In the genomic region with DNA sequence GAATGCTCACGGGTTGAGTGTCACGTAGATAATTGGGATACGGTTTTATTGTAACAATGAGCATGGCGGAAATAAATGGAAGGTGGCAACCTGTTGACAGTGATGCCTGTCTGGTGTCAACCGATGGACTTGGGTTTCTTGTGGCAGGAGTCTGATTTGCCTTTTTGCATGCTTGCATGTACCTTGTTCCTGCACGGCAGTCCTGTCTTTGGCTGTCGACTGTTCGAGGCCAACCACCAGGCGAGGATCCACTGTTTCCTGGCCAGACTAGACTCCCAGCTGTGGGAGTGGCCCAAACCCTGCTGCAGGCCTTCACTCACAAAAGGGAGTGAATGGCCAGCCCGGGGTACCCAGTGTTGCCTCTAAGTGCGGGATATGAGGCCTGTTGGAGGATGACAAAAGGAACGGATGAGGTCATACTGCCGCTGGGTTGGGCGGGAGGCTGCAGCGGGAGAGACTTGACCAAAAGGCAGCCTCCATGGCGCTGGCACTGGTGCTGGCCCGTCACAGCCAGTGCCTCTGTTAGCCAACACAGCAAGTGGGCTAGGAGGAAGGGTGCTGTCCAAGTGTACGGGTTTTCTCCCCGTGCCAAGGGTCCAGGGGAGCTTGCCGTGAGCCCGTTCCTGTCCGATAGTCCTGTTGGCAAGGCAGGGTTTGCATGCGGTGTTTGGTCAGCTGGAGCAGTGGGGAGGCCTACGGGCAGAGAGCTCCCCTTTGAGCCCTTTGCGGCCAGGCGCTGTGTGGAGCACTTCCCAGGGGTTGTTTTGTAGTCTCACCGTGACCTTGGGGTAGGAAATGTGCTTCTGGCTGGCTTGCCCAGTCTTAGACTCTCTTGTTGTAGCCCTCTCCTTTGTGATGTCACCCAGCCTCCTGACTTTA, we compare ENCODE assay signal across 8 cellular contexts. TPM values are rescaled to one million over a fixed set of nuclear protein-coding genes. Genes with fewer than 3 reads are reported as not detected.
DNase-seq lines count a peak whose midpoint lies in the region; ATAC-seq, FAIRE-seq and TF ChIP-seq lines count a peak whose summit lies in the region.

No MANE protein-coding gene starts in this region.

- no peak for TF ChIP-seq EP300 in stomach (IDR thresholded peaks at IDR 0.05)

- peak; percentile 4 for ATAC-seq in left lobe of liver
- ATAC-seq in HG03565 (IDR thresholded peaks at IDR 0.05; ENCODE audit: unreplicated experiment) = no peak

- H3K4me1 Mint-ChIP-seq in chondrocyte (ENCODE audit: low read depth) = peaks cover 52% of the 10 kb centered on the region

- H3K9me3 Mint-ChIP-seq in chondrocyte (ENCODE audit: low read depth) = no peaks in the 10 kb centered on the region

- H3K9me3 ChIP-seq in Peyer's patch (no peaks in the 10 kb centered on the region), stomach (no peaks in the 10 kb centered on the region)

- intact Hi-C loops in stomach (cut with DNase I; ENCODE audit: low total_unique reads) = no loop called here

- TF ChIP-seq POLR2A in Peyer's patch (IDR thresholded peaks at IDR 0.05) (no peak), stomach (IDR thresholded peaks at IDR 0.05) (no peak)

- H3K27me3 ChIP-seq in Peyer's patch = no peaks in the 10 kb centered on the region
- H3K27me3 ChIP-seq in stomach = no peaks in the 10 kb centered on the region

- TF ChIP-seq CTCF in AG09309 (IDR thresholded peaks at IDR 0.05; ENCODE audit: control insufficient read depth, insufficient read depth, low read depth, low read length, missing control alignments) = no peak
- TF ChIP-seq CTCF in Peyer's patch (IDR thresholded peaks at IDR 0.05) = no peak
- TF ChIP-seq CTCF in chondrocyte (IDR thresholded peaks at IDR 0.05) = no peak
- no peak for TF ChIP-seq CTCF in stomach (IDR thresholded peaks at IDR 0.05)

- H3K4me1 ChIP-seq in Peyer's patch (peaks cover 0 to 40% (median 7%) of the 10 kb centered on the region in 4 donors), stomach (peaks cover 43 to 60% (median 55%) of the 10 kb centered on the region in 4 donors)

- peak; percentile 4 for DNase-seq in AG09309 (ENCODE audit: low read depth)
- peak; percentile 30 for DNase-seq in GM19239 (ENCODE audit: insufficient read length, low spot score)
- DNase-seq in Peyer's patch = peak in 1 of 3 donors; percentile 57
- DNase-seq in chondrocyte (ENCODE audit: low spot score) = no peak
- DNase-seq in left lobe of liver (ENCODE audit: low spot score) = no peak
- no peak for DNase-seq in stomach
- DNase-seq in NK-92 treated with Interleukin-12 subunit alpha and Interleukin-12 subunit beta, amount 100 ng/mL, for 24 hours (lab: John Stamatoyannopoulos, UW) = no peak

- no peak for FAIRE-seq in GM19239 (lab: Jason Lieb, UNC)

- H3K27ac ChIP-seq in Peyer's patch (peak overlapping the region; percentile 79 to 95 (median 90)), stomach (peak overlapping the region; percentile 92 to 97 (median 92))

- H3K36me3 Mint-ChIP-seq in chondrocyte (ENCODE audit: low read depth) = no peaks in the 10 kb centered on the region

- WGBS in stomach, 5 donors = 9 to 16% (median 12%) methylated on average over 19 to 27 of the region's 27 CpGs

- peak overlapping the region; percentile 73 for H3K4me3 ChIP-seq in AG09309 (ENCODE audit: control insufficient read depth, low read depth, low read length)
- peak overlapping the region; percentile 81 to 99 (median 88) for H3K4me3 ChIP-seq in Peyer's patch
- H3K4me3 ChIP-seq in stomach = peak overlapping the region; percentile 75 to 92 (median 88)

- H3K36me3 ChIP-seq in Peyer's patch = peaks cover 0 to 5% (median 0%) of the 10 kb centered on the region in 3 donors
- peaks cover 3 to 6% (median 6%) of the 10 kb centered on the region in 4 donors for H3K36me3 ChIP-seq in stomach

- H3K27ac Mint-ChIP-seq in chondrocyte (ENCODE audit: unreplicated experiment) = peak overlapping the region; percentile 94

- H3K27me3 Mint-ChIP-seq in chondrocyte (ENCODE audit: low read depth) = no peaks in the 10 kb centered on the region

- peak overlapping the region; percentile 92 for H3K4me3 Mint-ChIP-seq in chondrocyte (ENCODE audit: unreplicated experiment)

RNA-seq across cellular contexts. Expression of gene DGCR8, which starts 1.0 kb away (rescaled TPM):
- total RNA-seq in Peyer's patch = 100 to 1,000 TPM in 1 of 4 donors, 10 to 100 TPM in 3; 40.6 to 138 (median 64.9) TPM
- 30.2 to 38.1 TPM (median 32.5 TPM) in 3 replicates for total RNA-seq in chondrocyte
- total RNA-seq in left lobe of liver = 26.9 TPM
- total RNA-seq in stomach = 10 to 100 TPM; 25.1 to 55.4 (median 48.5) TPM
- 10 to 100 TPM in 1 of 3 donors, 1 to 10 TPM in 2; 7.8 to 13.8 (median 9.3) TPM for polyA plus RNA-seq in stomach

RNA-seq across cellular contexts. Expression of gene RANBP1, which starts 34.9 kb away (rescaled TPM):
- total RNA-seq in Peyer's patch (100 to 1,000 TPM; 103 to 203 (median 163) TPM), chondrocyte (79.5 to 122 TPM (median 82.1 TPM) in 3 replicates), left lobe of liver (47.0 TPM), stomach (100 to 1,000 TPM in 3 of 5 donors, 10 to 100 TPM in 2; 23.9 to 200 (median 127) TPM)
- polyA plus RNA-seq in stomach = 10 to 100 TPM; 72.8 to 93.5 (median 90.3) TPM

RNA-seq across cellular contexts. Expression of gene TRMT2A, which starts 36.0 kb away (rescaled TPM):
- total RNA-seq in Peyer's patch (100 to 1,000 TPM in 1 of 4 donors, 10 to 100 TPM in 3; 26.8 to 134 (median 86.9) TPM), chondrocyte (45.8 to 66.1 TPM (median 49.3 TPM) in 3 replicates), left lobe of liver (36.7 TPM), stomach (100 to 1,000 TPM in 1 of 5 donors, 10 to 100 TPM in 4; 30.5 to 143 (median 89.5) TPM)
- polyA plus RNA-seq in stomach = 10 to 100 TPM; 17.9 to 70.3 (median 33.6) TPM

RNA-seq across cellular contexts. Expression of gene ZDHHC8, which starts 50.6 kb away (rescaled TPM):
- total RNA-seq in Peyer's patch (10 to 100 TPM in 3 of 4 donors, 1 to 10 TPM in 1; 4.1 to 37.0 (median 22.6) TPM), chondrocyte (94.2 to 100 TPM (median 95.2 TPM) in 3 replicates), left lobe of liver (37.3 TPM), stomach (100 to 1,000 TPM in 1 of 5 donors, 10 to 100 TPM in 3, 1 to 10 TPM in 1; 4.2 to 228 (median 23.6) TPM)
- 10 to 100 TPM in 1 of 3 donors, 1 to 10 TPM in 2; 3.2 to 22.8 (median 9.7) TPM for polyA plus RNA-seq in stomach

Comparison
In these comparisons a context has a peak if more than half of its experiments do, and no peak if none do; other contexts are left out.
1. DNase-seq: peak in AG09309 (single experiment) and GM19239 (single experiment); none in chondrocyte (single experiment), left lobe of liver (single experiment), stomach (single experiment) and NK-92 treated with Interleukin-12 subunit alpha and Interleukin-12 subunit beta, amount 100 ng/mL, for 24 hours (single experiment).
2. Peak in every context shown above with its lines, with median percentiles within 50 percentile points of each other: H3K4me3 ChIP-seq.